In the genomic region with DNA sequence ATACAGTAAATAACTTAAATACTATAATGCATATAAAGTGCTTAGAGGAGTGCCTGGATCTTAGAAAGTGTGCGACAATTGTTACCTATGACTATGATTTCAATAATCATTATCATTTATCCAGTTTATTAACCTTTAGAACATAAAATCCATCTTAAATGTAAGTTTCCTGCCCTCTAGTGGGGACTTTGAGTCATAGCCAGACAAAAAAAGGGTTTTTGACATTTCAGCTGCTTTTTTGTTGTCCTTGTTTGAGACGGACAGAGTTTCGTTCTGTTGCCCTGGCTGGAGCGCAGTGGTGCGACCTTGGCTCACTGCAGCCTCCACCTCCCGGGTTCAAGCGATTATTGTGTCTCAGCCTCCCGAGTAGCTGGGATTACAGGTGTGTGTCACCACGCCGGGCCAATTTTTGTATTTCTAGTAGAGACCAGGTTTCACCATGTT, we compare ENCODE assay signal across 8 cellular contexts. TPM values are rescaled to one million over a fixed set of nuclear protein-coding genes. Genes with fewer than 3 reads are reported as not detected.
DNase-seq lines count a peak whose midpoint lies in the region; ATAC-seq and TF ChIP-seq lines count a peak whose summit lies in the region.

No MANE protein-coding gene starts in this region.

- H3K36me3 ChIP-seq in DOHH2 (ENCODE audit: control insufficient read depth, low read length) (no peaks in the 10 kb centered on the region), SU-DHL-6 (ENCODE audit: low read length) (no peaks in the 10 kb centered on the region), gastroesophageal sphincter (no peaks in the 10 kb centered on the region)

- H3K9me2 ChIP-seq in DOHH2 (replicated peaks; ENCODE audit: control insufficient read depth, low read length) = no peaks in the 10 kb centered on the region
- H3K9me2 ChIP-seq in SU-DHL-6 (replicated peaks; ENCODE audit: insufficient read depth, low read length) = no peaks in the 10 kb centered on the region

- TF ChIP-seq CTCF in DOHH2 (IDR thresholded peaks at IDR 0.05; ENCODE audit: low read depth, low read length, poor library complexity, severe bottlenecking) (peak; percentile 75), SU-DHL-6 (IDR thresholded peaks at IDR 0.05; ENCODE audit: insufficient read depth, low read length, poor library complexity, severe bottlenecking) (peak; percentile 58), gastroesophageal sphincter (IDR thresholded peaks at IDR 0.05) (peak; percentile 70 to 83 (median 74))

- H3K79me2 ChIP-seq in DOHH2 (ENCODE audit: control insufficient read depth, low read length) (no peaks in the 10 kb centered on the region), SU-DHL-6 (ENCODE audit: insufficient read depth, low read length) (no peaks in the 10 kb centered on the region)

- H3K9ac ChIP-seq in SU-DHL-6 (ENCODE audit: low read length) = no peak overlapping the region

- ATAC-seq in gastroesophageal sphincter (no peak), GM18909 (IDR thresholded peaks at IDR 0.05; ENCODE audit: poor library complexity, unreplicated experiment) (no peak)

- WGBS in gastroesophageal sphincter (ENCODE audit: low coverage in 1 of 2), 2 donors = 9 to 21% methylated on average over 5 to 10 of the region's 10 CpGs

- H3K27ac ChIP-seq in DOHH2 (ENCODE audit: low read depth, low read length) = no peak overlapping the region
- no peak overlapping the region for H3K27ac ChIP-seq in SU-DHL-6 (ENCODE audit: low read depth, low read length)
- H3K27ac ChIP-seq in gastroesophageal sphincter = no peak overlapping the region

- H3K9me3 ChIP-seq in DOHH2 (ENCODE audit: control insufficient read depth, insufficient read depth, low read length) (no peaks in the 10 kb centered on the region), SU-DHL-6 (ENCODE audit: insufficient read depth, low read length) (no peaks in the 10 kb centered on the region), gastroesophageal sphincter (no peaks in the 10 kb centered on the region)

- no peak for TF ChIP-seq POLR2A in gastroesophageal sphincter (IDR thresholded peaks at IDR 0.05)

- no peaks in the 10 kb centered on the region for H4K20me1 ChIP-seq in DOHH2 (ENCODE audit: control insufficient read depth, insufficient read depth, low read depth, low read length)
- H4K20me1 ChIP-seq in SU-DHL-6 (ENCODE audit: low read depth, low read length) = no peaks in the 10 kb centered on the region

- no peak overlapping the region for H2AFZ ChIP-seq in SU-DHL-6 (ENCODE audit: low read depth, low read length, severe bottlenecking)

- H3K4me3 ChIP-seq in DOHH2 (ENCODE audit: low read length) = no peak overlapping the region
- no peak overlapping the region for H3K4me3 ChIP-seq in SU-DHL-6 (ENCODE audit: insufficient read depth, low read length, poor library complexity, severe bottlenecking)
- no peak overlapping the region for H3K4me3 ChIP-seq in gastroesophageal sphincter

- H3K27me3 ChIP-seq in DOHH2 (ENCODE audit: control insufficient read depth, low read length) (peaks cover 13% of the 10 kb centered on the region), SU-DHL-6 (ENCODE audit: low read length) (no peaks in the 10 kb centered on the region), gastroesophageal sphincter (no peaks in the 10 kb centered on the region)

- H3F3A ChIP-seq in DOHH2 (ENCODE audit: control insufficient read depth, insufficient read depth) (no peaks in the 10 kb centered on the region), SU-DHL-6 (ENCODE audit: insufficient read depth) (no peaks in the 10 kb centered on the region)

- H3K4me2 ChIP-seq in DOHH2 (ENCODE audit: low read length) = no peak overlapping the region
- H3K4me2 ChIP-seq in SU-DHL-6 (ENCODE audit: low read depth, low read length, poor library complexity, severe bottlenecking) = no peak overlapping the region

- DNase-seq in KG1 (lab: John Stamatoyannopoulos, UW) (peak; percentile 24), superior temporal gyrus (ENCODE audit: extremely low spot score) (peak; percentile 84)
- no peak for DNase-seq in stimulated activated CD4-positive, alpha-beta T cell treated with anti-CD3 and anti-CD28 coated beads, Interleukin-12 subunit alpha, Interleukin-12 subunit beta, amount 100 ng/mL, for 4 hours
- no peak for DNase-seq in activated naive CD4-positive, alpha-beta T cell treated with anti-CD3 and anti-CD28 coated beads, Interleukin-2, amount 50 U/mL, for 16 hours

- no peak for TF ChIP-seq EP300 in gastroesophageal sphincter (IDR thresholded peaks at IDR 0.05)

- H3K4me1 ChIP-seq in DOHH2 (ENCODE audit: control insufficient read depth, low read length) (no peaks in the 10 kb centered on the region), gastroesophageal sphincter (no peaks in the 10 kb centered on the region)

RNA-seq across cellular contexts. Expression of a gene that starts 9.7 kb away (rescaled TPM):
- under 1 TPM in 1 of 4 donors, not detected in 3; 0.17 TPM for total RNA-seq in gastroesophageal sphincter

RNA-seq across cellular contexts. Expression of a gene that starts 38.6 kb away (rescaled TPM):
- 100 to 1,000 TPM; 134 to 276 (median 142) TPM for total RNA-seq in gastroesophageal sphincter

Comparison
In these comparisons a context has a peak if more than half of its experiments do, and no peak if none do; other contexts are left out.
1. DNase-seq: peak in KG1 (single experiment) and superior temporal gyrus (single experiment); none in stimulated activated CD4-positive, alpha-beta T cell treated with anti-CD3 and anti-CD28 coated beads, Interleukin-12 subunit alpha, Interleukin-12 subunit beta, amount 100 ng/mL, for 4 hours (single experiment) and activated naive CD4-positive, alpha-beta T cell treated with anti-CD3 and anti-CD28 coated beads, Interleukin-2, amount 50 U/mL, for 16 hours (single experiment).
2. Peak in every context shown above with its lines, with median percentiles within 50 percentile points of each other: CTCF ChIP-seq.